Comparison of ENCODE assay signal across 11 cellular contexts in genomic region chr22:39898997-39899396, GRCh38. TPM values are rescaled to one million over a fixed set of nuclear protein-coding genes. Genes with fewer than 3 reads are reported as not detected.
A peak's percentile ranks its signal among the peaks of the same experiment; 100 is the strongest.
DNase-seq lines count a peak whose midpoint lies in the region; ATAC-seq, FAIRE-seq and TF ChIP-seq lines count a peak whose summit lies in the region.
"Had no signal": no experiment of that assay in that cellular context is flagged by ENCODE, and none has a peak within 500 bp of the region (broad histone marks: within the 10 kb centered on the region; RNA-seq: fewer than 3 reads in every experiment).

No MANE protein-coding gene starts in this region.

- FAIRE-seq in urothelium cell line (lab: Jason Lieb, UNC) = peak; percentile 37

- ATAC-seq in Right ventricle myocardium superior (ENCODE audit: poor library complexity) = peak; percentile 75
- ATAC-seq in HG03060 (IDR thresholded peaks at IDR 0.05; ENCODE audit: low read depth, unreplicated experiment) = peak; percentile 69

- H3K9me3 ChIP-seq in right atrium auricular region (no peaks in the 10 kb centered on the region), uterus (no peaks in the 10 kb centered on the region)
- H3K9me3 ChIP-seq: SJSA1 had no signal

- H3K27ac ChIP-seq in right atrium auricular region (no peak overlapping the region), uterus (no peak overlapping the region)
- H3K27ac ChIP-seq: C4-2B, SJSA1 had no signal

- H3K4me3 ChIP-seq in right atrium auricular region = no peak overlapping the region
- no peak overlapping the region for H3K4me3 ChIP-seq in uterus
- H3K4me3 ChIP-seq: SJSA1 had no signal

- TF ChIP-seq CTCF in right atrium auricular region (IDR thresholded peaks at IDR 0.05) (no peak), uterus (IDR thresholded peaks at IDR 0.05) (no peak)

- DNase-seq in Right ventricle myocardium superior = no peak
- no peak for DNase-seq in right atrium auricular region (ENCODE audit: low spot score)
- DNase-seq in SIG-M5 treated with dmso at 0.1 percent for 504 hours (lab: John Stamatoyannopoulos, UW; ENCODE audit: unreplicated experiment) = peak; percentile 91
- no peak for DNase-seq in urothelium cell line (ENCODE audit: low spot score)
- DNase-seq in foreskin melanocyte = no peak
- no peak for DNase-seq in NCI-H1105 (lab: John Stamatoyannopoulos, UW)
- DNase-seq in uterus = no peak
- DNase-seq: right cardiac atrium had no signal

- H3K4me1 ChIP-seq in right atrium auricular region (no peaks in the 10 kb centered on the region), uterus (no peaks in the 10 kb centered on the region)
- H3K4me1 ChIP-seq: SJSA1 had no signal

- TF ChIP-seq POLR2A in uterus (IDR thresholded peaks at IDR 0.05) = no peak

- intact Hi-C loops in Right ventricle myocardium superior (cut with DNase I) = no loop called here
- intact Hi-C loops in uterus (cut with DNase I; ENCODE audit: low total_unique reads) = no loop called here

- H3K27me3 ChIP-seq in right atrium auricular region (no peaks in the 10 kb centered on the region), uterus (no peaks in the 10 kb centered on the region)

- H3K36me3 ChIP-seq in right atrium auricular region (no peaks in the 10 kb centered on the region), uterus (no peaks in the 10 kb centered on the region)
- H3K36me3 ChIP-seq: SJSA1 had no signal

RNA-seq across cellular contexts. Expression of gene GRAP2, which starts 1.9 kb away (rescaled TPM):
- total RNA-seq in Right ventricle myocardium superior = 1.6 TPM
- total RNA-seq in right atrium auricular region = 1 to 10 TPM; 1.3 to 2.4 TPM
- total RNA-seq in uterus = 1 to 10 TPM in 1 of 4 donors, under 1 TPM in 1, not detected in 2; 0.97 to 2.0 TPM

RNA-seq across cellular contexts. Expression of gene ENTHD1, which starts 5.4 kb away (rescaled TPM):
- total RNA-seq in Right ventricle myocardium superior (not detected), right atrium auricular region (not detected), uterus (under 1 TPM in 1 of 4 donors, not detected in 3; 0.14 TPM)
- total RNA-seq: right cardiac atrium, SJSA1 had no signal
